15 cellular contexts compared by ENCODE assay signal in the genomic region with DNA sequence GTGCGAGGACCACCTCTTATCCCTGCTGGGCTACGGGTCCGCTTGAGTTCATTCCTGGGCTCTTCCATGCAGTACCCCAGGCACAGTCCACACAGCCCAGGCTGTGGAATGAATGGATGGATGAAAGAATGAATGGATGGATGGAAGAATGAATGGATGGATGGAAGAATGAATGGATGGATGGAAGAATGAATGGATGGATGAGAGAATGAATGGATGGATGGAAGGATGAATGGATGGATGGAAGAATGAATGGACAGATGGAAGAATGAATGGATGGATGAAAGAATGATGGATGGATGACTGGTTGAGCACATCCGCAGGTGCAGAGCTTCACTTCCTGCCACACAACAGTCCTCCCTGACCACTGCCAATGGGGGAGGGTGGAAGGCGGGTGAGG. TPM values are rescaled to one million over a fixed set of nuclear protein-coding genes. Genes with fewer than 3 reads are reported as not detected.
DNase-seq lines count a peak whose midpoint lies in the region; ATAC-seq and TF ChIP-seq lines count a peak whose summit lies in the region.
"Had no signal": no experiment of that assay in that cellular context is flagged by ENCODE, and none has a peak within 500 bp of the region (broad histone marks: within the 10 kb centered on the region; RNA-seq: fewer than 3 reads in every experiment).

No MANE protein-coding gene starts in this region.

- intact Hi-C loops in activated T-helper 2 cell treated with anti-CD3 and anti-CD28 coated beads, Interferon-gamma antibody, Interleukin-2, Interleukin-4, amounts not matched to agents 10 μg/mL and 5 μg/mL and 100 μg/mL, durations not matched to agents 14 hours and 24 hours and 36 hours (cut with micrococcal nuclease), result no loop called here

- H3K4me3 Mint-ChIP-seq in activated T-cell treated with anti-CD3 and anti-CD28 coated beads, Interleukin-2, amount 50 U/mL, for 72 hours, result no peak overlapping the region
- H3K4me3 Mint-ChIP-seq in activated T-helper 2 cell treated with anti-CD3 and anti-CD28 coated beads, Interferon-gamma antibody, Interleukin-2, Interleukin-4, amounts not matched to agents 10 μg/mL and 5 μg/mL and 100 μg/mL, durations not matched to agents 14 hours and 24 hours and 36 hours (ENCODE audit: low read depth), result no peak overlapping the region
- H3K4me3 Mint-ChIP-seq: CD4-positive, alpha-beta T cell; GM23338; HFFc6 had no signal

- no peak for TF ChIP-seq CTCF in HEK293 (tag by site-specific recombination; IDR thresholded peaks at IDR 0.05)

- no peak for ATAC-seq in activated T-cell treated with anti-CD3 and anti-CD28 coated beads, Interleukin-2, amount 50 U/mL, for 72 hours (replicated peaks in 1 of 2)
- ATAC-seq: GM23338 had no signal

- 0 out of 2 replicates have a peak, but pooled peaks cover 2% of the 10 kb centered on the region for H3K4me1 ChIP-seq in HEK293 (ENCODE audit: control insufficient read depth, insufficient read depth, low read length)
- H3K4me1 ChIP-seq: Caco-2 had no signal

- H3K9me3 Mint-ChIP-seq in activated T-cell treated with anti-CD3 and anti-CD28 coated beads, Interleukin-2, amount 50 U/mL, for 72 hours, result no peaks in the 10 kb centered on the region
- H3K9me3 Mint-ChIP-seq in activated T-helper 2 cell treated with anti-CD3 and anti-CD28 coated beads, Interferon-gamma antibody, Interleukin-2, Interleukin-4, amounts not matched to agents 10 μg/mL and 5 μg/mL and 100 μg/mL, durations not matched to agents 14 hours and 24 hours and 36 hours, result no peaks in the 10 kb centered on the region
- H3K9me3 Mint-ChIP-seq: CD4-positive, alpha-beta T cell; GM23338; HFFc6 had no signal

- H3K27me3 Mint-ChIP-seq in activated T-cell treated with anti-CD3 and anti-CD28 coated beads, Interleukin-2, amount 50 U/mL, for 72 hours (ENCODE audit: low read depth), result no peaks in the 10 kb centered on the region
- no peaks in the 10 kb centered on the region for H3K27me3 Mint-ChIP-seq in activated T-helper 2 cell treated with anti-CD3 and anti-CD28 coated beads, Interferon-gamma antibody, Interleukin-2, Interleukin-4, amounts not matched to agents 10 μg/mL and 5 μg/mL and 100 μg/mL, durations not matched to agents 14 hours and 24 hours and 36 hours (ENCODE audit: low read depth)
- H3K27me3 Mint-ChIP-seq: CD4-positive, alpha-beta T cell had no signal

- H3K4me1 Mint-ChIP-seq in activated T-cell treated with anti-CD3 and anti-CD28 coated beads, Interleukin-2, amount 50 U/mL, for 72 hours (ENCODE audit: low read depth), result peaks cover 22% of the 10 kb centered on the region
- H3K4me1 Mint-ChIP-seq in activated T-helper 2 cell treated with anti-CD3 and anti-CD28 coated beads, Interferon-gamma antibody, Interleukin-2, Interleukin-4, amounts not matched to agents 10 μg/mL and 5 μg/mL and 100 μg/mL, durations not matched to agents 14 hours and 24 hours and 36 hours (ENCODE audit: low read depth), result peaks cover 27% of the 10 kb centered on the region

- POLR2A ChIA-PET in HEK293 (lab: Yijun Ruan, JAX), result no interaction called here

- H3K27ac Mint-ChIP-seq in activated T-cell treated with anti-CD3 and anti-CD28 coated beads, Interleukin-2, amount 50 U/mL, for 72 hours, result peak overlapping the region; percentile 16
- peak overlapping the region; percentile 6 for H3K27ac Mint-ChIP-seq in activated T-helper 2 cell treated with anti-CD3 and anti-CD28 coated beads, Interferon-gamma antibody, Interleukin-2, Interleukin-4, amounts not matched to agents 10 μg/mL and 5 μg/mL and 100 μg/mL, durations not matched to agents 14 hours and 24 hours and 36 hours
- H3K27ac Mint-ChIP-seq: CD4-positive, alpha-beta T cell; GM23338; HFFc6 had no signal

- H3K9me3 ChIP-seq in HEK293 (ENCODE audit: control insufficient read depth, insufficient read depth, low read depth, low read length), result no peaks in the 10 kb centered on the region
- H3K9me3 ChIP-seq: Caco-2 had no signal

- no peak overlapping the region for H3K27ac ChIP-seq in HEK293 (ENCODE audit: extremely low read depth, low read depth, low read length)

- in situ Hi-C loops in KBM-7 (cut with MboI; ENCODE audit: low pct_unique_long_range_greater_than_20kb, low sequenced_read_pairs), result no loop called here

- peaks cover 0 to 43% of the 10 kb centered on the region in 2 experiments; a peak in 1 of 3 replicates for H3K36me3 ChIP-seq in HEK293 (ENCODE audit: control insufficient read depth in 2 of 2, insufficient read depth in 1 of 2, low read length in 2 of 2)

- peaks cover 7 to 8% of the 10 kb centered on the region in 2 donors for H3K36me3 Mint-ChIP-seq in activated T-cell treated with anti-CD3 and anti-CD28 coated beads, Interleukin-2, amount 50 U/mL, for 72 hours (ENCODE audit: insufficient read depth in 2 of 2)
- peaks cover 40% of the 10 kb centered on the region for H3K36me3 Mint-ChIP-seq in activated T-helper 2 cell treated with anti-CD3 and anti-CD28 coated beads, Interferon-gamma antibody, Interleukin-2, Interleukin-4, amounts not matched to agents 10 μg/mL and 5 μg/mL and 100 μg/mL, durations not matched to agents 14 hours and 24 hours and 36 hours (ENCODE audit: low read depth)

- CTCF ChIA-PET in HEK293 (lab: Yijun Ruan, JAX), result interaction anchor here (2.9 kb wide), 1 partner anchor 170 kb away, joined by 16 read pairs; no protein-coding TSS in a partner anchor

- no peak for DNase-seq in activated T-cell treated with anti-CD3 and anti-CD28 coated beads, Interleukin-2, amount 50 U/mL, for 72 hours
- no peak for DNase-seq in activated T-cell treated with anti-CD3 and anti-CD28 coated beads, Interleukin-2, amount 50 U/mL, for 48 hours
- no peak for DNase-seq in activated T-helper 2 cell treated with anti-CD3 and anti-CD28 coated beads, Interferon-gamma antibody, Interleukin-2, Interleukin-4, amounts not matched to agents 10 μg/mL and 5 μg/mL and 100 μg/mL, durations not matched to agents 14 hours and 24 hours and 36 hours (ENCODE audit: low spot score)
- DNase-seq in KBM-7, result no peak
- DNase-seq in RPMI8226, result no peak
- no peak for DNase-seq in NOMO-1 treated with DMSO at 0.1 percent for 48 hours (lab: John Stamatoyannopoulos, UW; ENCODE audit: unreplicated experiment)
- DNase-seq: 8988T; C1 segment of cervical spinal cord; Caco-2; CD4-positive, alpha-beta T cell; HCEC 1CT; HFFc6; IMR-90 had no signal

- H3K4me3 ChIP-seq in HEK293 (ENCODE audit: low read depth, low read length), result no peak overlapping the region
- H3K4me3 ChIP-seq: GM23338 had no signal

TF ChIP-seq in HEK293, 187 proteins besides CTCF, POLR2A, EP300 and RAD21:
- TF ChIP-seq ZNF366 (tag by site-specific recombination; conservative IDR thresholded peaks at IDR 0.05) (peak; percentile 99), YY1 (tag by site-specific recombination; IDR thresholded peaks at IDR 0.05) (no peak), ZBTB17 (tag by site-specific recombination; IDR thresholded peaks at IDR 0.05) (peak; percentile 100), ZSCAN16 (tag by site-specific recombination; IDR thresholded peaks at IDR 0.05) (no peak)

RNA-seq across cellular contexts. Expression of a gene that starts 28.2 kb away (rescaled TPM):
- 10 to 100 TPM; 22.2 to 31.2 TPM for total RNA-seq in activated T-cell treated with anti-CD3 and anti-CD28 coated beads, Interleukin-2, amount 50 U/mL, for 72 hours
- 28.4 and 29.9 TPM in 2 replicates for total RNA-seq in activated T-helper 2 cell treated with anti-CD3 and anti-CD28 coated beads, Interferon-gamma antibody, Interleukin-2, Interleukin-4, amounts not matched to agents 10 μg/mL and 5 μg/mL and 100 μg/mL, durations not matched to agents 14 hours and 24 hours and 36 hours

RNA-seq across cellular contexts. Expression of a gene that starts 28.3 kb away (rescaled TPM):
- 10 to 100 TPM; 26.7 TPM for total RNA-seq in activated T-cell treated with anti-CD3 and anti-CD28 coated beads, Interleukin-2, amount 50 U/mL, for 72 hours
- total RNA-seq in activated T-helper 2 cell treated with anti-CD3 and anti-CD28 coated beads, Interferon-gamma antibody, Interleukin-2, Interleukin-4, amounts not matched to agents 10 μg/mL and 5 μg/mL and 100 μg/mL, durations not matched to agents 14 hours and 24 hours and 36 hours, result 25.6 and 28.2 TPM in 2 replicates
